20 cellular contexts compared by ENCODE assay signal in genomic region chr1:185648858-185649589, GRCh38.
"Had no signal": no experiment of that assay in that cellular context is flagged by ENCODE, and none has a peak within 500 bp of the region (broad histone marks: within the 10 kb centered on the region; RNA-seq: fewer than 3 reads in every experiment).

No MANE protein-coding gene starts in this region.

- H3K4me3 ChIP-seq: dorsolateral prefrontal cortex, heart left ventricle, prostate gland, spleen, vagina had no signal

- H3K27ac Mint-ChIP-seq: stimulated activated naive B cell treated with anti-CD40 and anti-IgM and Interleukin-4, amounts not matched to agents 10 μg/mL and 1 μg/mL and 100 μg/mL, for 72 hours; type B pancreatic cell had no signal

- DNase-seq: cortex of kidney; dorsolateral prefrontal cortex; effector CD8-positive, alpha-beta T cell; hippocampal formation; kidney glomerular epithelial cell; mammary epithelial cell; spleen; stimulated activated CD4-positive, alpha-beta T cell treated with anti-CD3 and anti-CD28 coated beads, Interleukin-15, amount 100 ng/mL, for 24 hours; stimulated activated CD4-positive, alpha-beta T cell treated with anti-CD3 and anti-CD28 coated beads, Interleukin-1b, Interleukin-23, amount 100 ng/mL, for 48 hours; stimulated activated CD4-positive, alpha-beta T cell treated with anti-CD3 and anti-CD28 coated beads, Interleukin-4, amount 100 ng/mL, for 24 hours; stimulated activated naive B cell treated with anti-CD40 and anti-IgM and Interleukin-4, amounts not matched to agents 10 μg/mL and 1 μg/mL and 100 μg/mL, for 72 hours had no signal

- H3K4me3 Mint-ChIP-seq: nephron; stimulated activated naive B cell treated with anti-CD40 and anti-IgM and Interleukin-4, amounts not matched to agents 10 μg/mL and 1 μg/mL and 100 μg/mL, for 72 hours; type B pancreatic cell had no signal

- H3K4me1 ChIP-seq: parathyroid adenoma, prostate gland had no signal

- H3K27ac ChIP-seq: dorsolateral prefrontal cortex, heart left ventricle, parathyroid adenoma, prostate gland, spleen, vagina had no signal

- H3K36me3 ChIP-seq: heart left ventricle, prostate gland, spleen, vagina had no signal

- H3K27me3 ChIP-seq: dorsolateral prefrontal cortex, heart left ventricle, spleen, vagina had no signal

- H3K9me3 ChIP-seq: prostate gland, vagina had no signal

- ATAC-seq: esophagus mucosa; left lobe of liver; sciatic nerve; stimulated activated naive B cell treated with anti-CD40 and anti-IgM and Interleukin-4, amounts not matched to agents 10 μg/mL and 1 μg/mL and 100 μg/mL, for 72 hours had no signal
